Comparison of ENCODE assay signal across 26 cellular contexts in the genomic region with DNA sequence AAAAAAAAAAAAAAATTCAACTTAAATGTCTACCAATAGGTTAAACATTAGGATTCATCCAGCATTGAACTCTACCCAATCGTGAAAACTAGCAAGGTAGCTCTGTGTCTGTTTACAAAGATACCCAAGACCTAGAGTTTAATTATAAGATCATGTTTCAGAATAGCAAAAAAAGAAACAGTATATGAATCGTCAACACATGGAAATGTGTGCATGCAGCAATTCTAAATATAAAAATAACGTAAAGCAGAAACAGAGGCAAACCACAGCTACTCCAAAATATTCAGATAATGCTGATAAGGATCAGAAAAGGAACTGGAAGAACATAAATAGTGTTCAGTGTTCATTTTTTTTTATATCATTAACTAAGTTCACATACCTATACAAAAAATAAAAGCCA.
"Had no signal": no experiment of that assay in that cellular context is flagged by ENCODE, and none has a peak within 500 bp of the region (broad histone marks: within the 10 kb centered on the region; RNA-seq: fewer than 3 reads in every experiment).

No MANE protein-coding gene starts in this region.

- H3K4me3 ChIP-seq: coronary artery, hepatocyte, left ventricle myocardium inferior, lower lobe of right lung, pancreas, prostate gland, right lobe of liver, stomach, thoracic aorta, transverse colon had no signal

- H3K36me3 ChIP-seq: lower lobe of right lung, pancreas, prostate gland, right lobe of liver, thoracic aorta, transverse colon had no signal

- H3K9me3 ChIP-seq: left ventricle myocardium inferior, lower lobe of right lung, pancreas, prostate gland, right lobe of liver, stomach, thoracic aorta, transverse colon had no signal

- H3K4me3 Mint-ChIP-seq: endodermal cell, memory B cell, mesothelial cell of epicardium, natural killer cell had no signal

- H3K27me3 ChIP-seq: hepatocyte, pancreas, right lobe of liver, stomach, transverse colon had no signal

- DNase-seq: effector CD4-positive, alpha-beta T cell; endodermal cell; erythroblast; foreskin melanocyte; head of caudate nucleus; kidney; left cardiac atrium; left ventricle myocardium inferior; lower lobe of right lung; natural killer cell; occipital lobe; pancreas; retina; right lobe of liver; stimulated activated CD4-positive, alpha-beta T cell treated with anti-CD3 and anti-CD28 coated beads, Interleukin-2, amount 100 ng/mL, for 24 hours; stimulated activated CD4-positive, alpha-beta T cell treated with anti-CD3 and anti-CD28 coated beads, Interleukin-4, amount 100 ng/mL, for 4 hours; stimulated activated naive CD4-positive, alpha-beta T cell; stomach; substantia nigra; transverse colon had no signal

- H3K27ac Mint-ChIP-seq: endodermal cell, memory B cell, mesothelial cell of epicardium, natural killer cell had no signal

- H3K27ac ChIP-seq: coronary artery, hepatocyte, left ventricle myocardium inferior, lower lobe of right lung, pancreas, right lobe of liver, stomach, thoracic aorta, transverse colon had no signal

- H3K4me1 Mint-ChIP-seq: memory B cell had no signal

- H3K9me3 Mint-ChIP-seq: endodermal cell, memory B cell, mesothelial cell of epicardium, natural killer cell had no signal

- H3K36me3 Mint-ChIP-seq: memory B cell, mesothelial cell of epicardium, natural killer cell had no signal

- H3K4me1 ChIP-seq: lower lobe of right lung, pancreas, prostate gland, right lobe of liver had no signal
